14 cellular contexts compared by ENCODE assay signal in genomic region chr18:22283397-22283796, GRCh38.
DNase-seq lines count a peak whose midpoint lies in the region; ATAC-seq, FAIRE-seq and TF ChIP-seq lines count a peak whose summit lies in the region.
"Had no signal": no experiment of that assay in that cellular context is flagged by ENCODE, and none has a peak within 500 bp of the region (broad histone marks: within the 10 kb centered on the region; RNA-seq: fewer than 3 reads in every experiment).

No MANE protein-coding gene starts in this region.

- H3K27me3 ChIP-seq in RWPE2 (ENCODE audit: insufficient read depth, poor library complexity, severe bottlenecking) (no peaks in the 10 kb centered on the region), small intestine (ENCODE audit: control insufficient read depth in 2 of 2, insufficient read depth in 2 of 2, low read length in 2 of 2) (no peaks in the 10 kb centered on the region), heart left ventricle (no peaks in the 10 kb centered on the region)

- CTCF ChIA-PET in activated CD4-positive, alpha-beta memory T cell treated with anti-CD3 and anti-CD28 coated beads for 36 hours (lab: Charles Lee), result no interaction called here
- CTCF ChIA-PET in activated CD4-positive, alpha-beta memory T cell treated with anti-CD3 and anti-CD28 coated beads, Interleukin-2, amount 10 ng/mL, durations not matched to agents 7 days and 5 days (lab: Charles Lee), result no interaction called here

- no peak for DNase-seq in activated CD4-positive, alpha-beta memory T cell treated with anti-CD3 and anti-CD28 coated beads for 36 hours
- no peak for DNase-seq in activated CD4-positive, alpha-beta memory T cell treated with anti-CD3 and anti-CD28 coated beads, Interleukin-2, amount 10 ng/mL, durations not matched to agents 7 days and 5 days
- DNase-seq in RWPE2 (ENCODE audit: low spot score) (no peak), epithelial cell of esophagus (ENCODE audit: low read depth) (peak; percentile 41), small intestine (peak; percentile 16), omental fat pad (ENCODE audit: low spot score) (no peak), GM12891 (ENCODE audit: insufficient read length, low spot score) (no peak), heart left ventricle (no peak)
- DNase-seq: 8988T, anterior cingulate cortex, OCI-M1, T-cell had no signal

- H3K9me3 Mint-ChIP-seq in activated CD4-positive, alpha-beta memory T cell treated with anti-CD3 and anti-CD28 coated beads for 36 hours, result peaks cover 2% of the 10 kb centered on the region
- peaks cover 2% of the 10 kb centered on the region for H3K9me3 Mint-ChIP-seq in activated CD4-positive, alpha-beta memory T cell treated with anti-CD3 and anti-CD28 coated beads, Interleukin-2, amount 10 ng/mL, durations not matched to agents 7 days and 5 days
- H3K9me3 Mint-ChIP-seq: activated T-helper 1 cell treated with anti-CD3 and anti-CD28 coated beads, Interleukin-12 subunit alpha, Interleukin-12 subunit beta, Interleukin-2, Interleukin-4 antibody, amounts not matched to agents 30 ng/mL and 10 ng/mL and 1 ng/mL, durations not matched to agents 14 hours and 24 hours and 36 hours had no signal

- FAIRE-seq in small intestine (lab: Jason Lieb, UNC), result no peak
- no peak for FAIRE-seq in GM12891 (lab: Jason Lieb, UNC)
- FAIRE-seq: D721Med had no signal

- ATAC-seq in RWPE2 (ENCODE audit: low read depth), result no peak
- ATAC-seq in omental fat pad (ENCODE audit: low FRiP score), result no peak
- ATAC-seq in heart left ventricle, result no peak

- H3K9me3 ChIP-seq in RWPE2 (ENCODE audit: severe bottlenecking) (no peaks in the 10 kb centered on the region), small intestine (ENCODE audit: control insufficient read depth, low read depth) (no peaks in the 10 kb centered on the region), heart left ventricle (peaks cover 0 to 5% (median 0%) of the 10 kb centered on the region in 12 donors)

- H3K36me3 ChIP-seq in RWPE2 (ENCODE audit: low read depth) (no peaks in the 10 kb centered on the region), small intestine (ENCODE audit: control insufficient read depth in 2 of 2, insufficient read depth in 2 of 2, low read length in 2 of 2) (no peaks in the 10 kb centered on the region), heart left ventricle (no peaks in the 10 kb centered on the region)

- H3K27ac ChIP-seq in RWPE2 (ENCODE audit: poor library complexity, severe bottlenecking) (peak overlapping the region; percentile 52), small intestine (ENCODE audit: low read depth in 1 of 2, low read length in 1 of 2) (peak overlapping the region in 1 of 2 donors; percentile 47), heart left ventricle (peak overlapping the region in 1 of 12 donors; percentile 66)

- no peaks in the 10 kb centered on the region for H3K36me3 Mint-ChIP-seq in activated CD4-positive, alpha-beta memory T cell treated with anti-CD3 and anti-CD28 coated beads for 36 hours
- no peaks in the 10 kb centered on the region for H3K36me3 Mint-ChIP-seq in activated CD4-positive, alpha-beta memory T cell treated with anti-CD3 and anti-CD28 coated beads, Interleukin-2, amount 10 ng/mL, durations not matched to agents 7 days and 5 days (ENCODE audit: low read depth)
- H3K36me3 Mint-ChIP-seq: T-cell had no signal

- H3K27ac Mint-ChIP-seq in activated CD4-positive, alpha-beta memory T cell treated with anti-CD3 and anti-CD28 coated beads for 36 hours, result peak overlapping the region; percentile 73
- no peak overlapping the region for H3K27ac Mint-ChIP-seq in activated CD4-positive, alpha-beta memory T cell treated with anti-CD3 and anti-CD28 coated beads, Interleukin-2, amount 10 ng/mL, durations not matched to agents 7 days and 5 days
- H3K27ac Mint-ChIP-seq: activated T-helper 1 cell treated with anti-CD3 and anti-CD28 coated beads, Interleukin-12 subunit alpha, Interleukin-12 subunit beta, Interleukin-2, Interleukin-4 antibody, amounts not matched to agents 30 ng/mL and 10 ng/mL and 1 ng/mL, durations not matched to agents 14 hours and 24 hours and 36 hours had no signal

- 65 to 74% (median 71%) methylated on average over 3 of the region's 3 CpGs for WGBS in small intestine, 3 donors
- 87 to 93% (median 91%) methylated on average over 3 of the region's 3 CpGs for WGBS in heart left ventricle, 4 donors

- peaks cover 9% of the 10 kb centered on the region for H3K4me1 Mint-ChIP-seq in activated CD4-positive, alpha-beta memory T cell treated with anti-CD3 and anti-CD28 coated beads for 36 hours (ENCODE audit: low read depth)
- peaks cover 2% of the 10 kb centered on the region for H3K4me1 Mint-ChIP-seq in activated CD4-positive, alpha-beta memory T cell treated with anti-CD3 and anti-CD28 coated beads, Interleukin-2, amount 10 ng/mL, durations not matched to agents 7 days and 5 days

- TF ChIP-seq POLR2A in GM12891 (IDR thresholded peaks at IDR 0.05; ENCODE audit: low read depth, low read length) (no peak), heart left ventricle (IDR thresholded peaks at IDR 0.05) (no peak)

- H3K4me1 ChIP-seq in RWPE2 (ENCODE audit: insufficient read depth, poor library complexity, severe bottlenecking), result peaks cover 40% of the 10 kb centered on the region
- H3K4me1 ChIP-seq in small intestine (ENCODE audit: control insufficient read depth in 2 of 2, insufficient read depth in 1 of 2, low read depth in 1 of 2, low read length in 1 of 2), result peaks cover 0 to 3% of the 10 kb centered on the region in 2 donors
- H3K4me1 ChIP-seq in heart left ventricle, result peaks cover 0 to 43% (median 14%) of the 10 kb centered on the region in 12 donors

- no peak overlapping the region for H3K4me3 Mint-ChIP-seq in activated CD4-positive, alpha-beta memory T cell treated with anti-CD3 and anti-CD28 coated beads for 36 hours
- no peak overlapping the region for H3K4me3 Mint-ChIP-seq in activated CD4-positive, alpha-beta memory T cell treated with anti-CD3 and anti-CD28 coated beads, Interleukin-2, amount 10 ng/mL, durations not matched to agents 7 days and 5 days
- H3K4me3 Mint-ChIP-seq: activated T-helper 1 cell treated with anti-CD3 and anti-CD28 coated beads, Interleukin-12 subunit alpha, Interleukin-12 subunit beta, Interleukin-2, Interleukin-4 antibody, amounts not matched to agents 30 ng/mL and 10 ng/mL and 1 ng/mL, durations not matched to agents 14 hours and 24 hours and 36 hours; T-cell had no signal

- POLR2A ChIA-PET in activated CD4-positive, alpha-beta memory T cell treated with anti-CD3 and anti-CD28 coated beads for 36 hours (lab: Charles Lee), result no interaction called here
- POLR2A ChIA-PET in activated CD4-positive, alpha-beta memory T cell treated with anti-CD3 and anti-CD28 coated beads, Interleukin-2, amount 10 ng/mL, durations not matched to agents 7 days and 5 days (lab: Charles Lee), result no interaction called here

- no peak overlapping the region for H3K4me3 ChIP-seq in RWPE2 (ENCODE audit: severe bottlenecking)
- no peak overlapping the region for H3K4me3 ChIP-seq in epithelial cell of esophagus (ENCODE audit: low read length)
- H3K4me3 ChIP-seq in small intestine (ENCODE audit: low read depth in 1 of 2, low read length in 2 of 2), result no peak overlapping the region
- no peak overlapping the region for H3K4me3 ChIP-seq in heart left ventricle

- TF ChIP-seq CTCF in RWPE2 (IDR thresholded peaks at IDR 0.05; ENCODE audit: poor library complexity, severe bottlenecking) (no peak), epithelial cell of esophagus (IDR thresholded peaks at IDR 0.05; ENCODE audit: insufficient read depth, low read depth, low read length, missing control alignments) (no peak), omental fat pad (IDR thresholded peaks at IDR 0.05) (no peak), heart left ventricle (IDR thresholded peaks at IDR 0.05) (no peak)

- intact Hi-C loops in activated CD4-positive, alpha-beta memory T cell treated with anti-CD3 and anti-CD28 coated beads for 36 hours (cut with micrococcal nuclease), result loop anchor here (2.0 kb wide), 1 partner anchor 61 kb away; no protein-coding TSS in a partner anchor
- intact Hi-C loops in heart left ventricle (cut with DNase I), result loop anchor here in 6 of 10 donors (5.0 to 10.0 kb wide), 5 partner anchors 34 to 289 kb away; partner anchors contain the start of gene GATA6 (in 1 of the 6)

- no peaks in the 10 kb centered on the region for H3K27me3 Mint-ChIP-seq in activated CD4-positive, alpha-beta memory T cell treated with anti-CD3 and anti-CD28 coated beads for 36 hours
- no peaks in the 10 kb centered on the region for H3K27me3 Mint-ChIP-seq in activated CD4-positive, alpha-beta memory T cell treated with anti-CD3 and anti-CD28 coated beads, Interleukin-2, amount 10 ng/mL, durations not matched to agents 7 days and 5 days
- H3K27me3 Mint-ChIP-seq: T-cell had no signal

TF ChIP-seq in GM12891, 5 proteins besides CTCF, POLR2A, EP300 and RAD21:
- TF ChIP-seq POLR2AphosphoS5 (IDR thresholded peaks at IDR 0.05; ENCODE audit: low read depth, low read length) (no peak), TAF1 (IDR thresholded peaks at IDR 0.05; ENCODE audit: low read depth, low read length) (no peak), POU2F2 (IDR thresholded peaks at IDR 0.05; ENCODE audit: low read depth, low read length) (no peak), PAX5 (IDR thresholded peaks at IDR 0.05; ENCODE audit: insufficient read depth, low read length, severe bottlenecking) (no peak), SPI1 (IDR thresholded peaks at IDR 0.05; ENCODE audit: low read depth, low read length) (no peak)
TF ChIP-seq in GM12891: peak in this region for 0.

Comparison
In these comparisons a context has a peak if more than half of its experiments do, and no peak if none do; other contexts are left out.
1. DNase-seq: peak in epithelial cell of esophagus (single experiment) and small intestine (single experiment); none in activated CD4-positive, alpha-beta memory T cell treated with anti-CD3 and anti-CD28 coated beads for 36 hours (single experiment), activated CD4-positive, alpha-beta memory T cell treated with anti-CD3 and anti-CD28 coated beads, Interleukin-2, amount 10 ng/mL, durations not matched to agents 7 days and 5 days (single experiment), RWPE2 (single experiment), omental fat pad (single experiment), GM12891 (single experiment) and heart left ventricle (0 of 5).